Comparison of ENCODE assay signal across 13 cellular contexts in genomic region chr17:61997649-61998048, GRCh38.
A peak's percentile ranks its signal among the peaks of the same experiment; 100 is the strongest.
DNase-seq lines count a peak whose midpoint lies in the region; ATAC-seq and TF ChIP-seq lines count a peak whose summit lies in the region.
"Had no signal": no experiment of that assay in that cellular context is flagged by ENCODE, and none has a peak within 500 bp of the region (broad histone marks: within the 10 kb centered on the region; RNA-seq: fewer than 3 reads in every experiment).

No MANE protein-coding gene starts in this region.

- H3K9me3 ChIP-seq in fibroblast of lung (ENCODE audit: control insufficient read depth, insufficient read depth, low read depth, low read length), result no peaks in the 10 kb centered on the region
- H3K9me3 ChIP-seq: thoracic aorta had no signal

- H3K27me3 ChIP-seq in fibroblast of lung (ENCODE audit: control insufficient read depth, insufficient read depth, low read length), result no peaks in the 10 kb centered on the region

- H3K4me2 ChIP-seq in fibroblast of lung (ENCODE audit: extremely low read depth, insufficient read depth, low read length), result peak overlapping the region; percentile 1

- H3K36me3 Mint-ChIP-seq in nephron progenitor cell (ENCODE audit: low read depth), result peaks cover 46% of the 10 kb centered on the region

- no peak overlapping the region for H2AFZ ChIP-seq in fibroblast of lung (ENCODE audit: low read length)

- H4K20me1 ChIP-seq in fibroblast of lung (ENCODE audit: control insufficient read depth, extremely low read depth, insufficient read depth, low read length), result no peaks in the 10 kb centered on the region

- H3K4me1 ChIP-seq in fibroblast of lung (ENCODE audit: control insufficient read depth, extremely low read depth, insufficient read depth, low read length), result peaks cover 2% of the 10 kb centered on the region

- H3K79me2 ChIP-seq in fibroblast of lung (ENCODE audit: control insufficient read depth, insufficient read depth, low read length), result peaks cover 10% of the 10 kb centered on the region

- DNase-seq in GM03348 (ENCODE audit: low spot score) (peak; percentile 22), NCI-H774 (lab: John Stamatoyannopoulos, UW) (peak; percentile 30), fibroblast of lung (ENCODE audit: low read depth in 2 of 2) (peak; percentile 72 to 73), nephron progenitor cell (no peak), NCI-H1092 treated with DMSO at 0.1 percent for 48 hours (lab: John Stamatoyannopoulos, UW) (no peak), anterior cingulate cortex (lab: John Stamatoyannopoulos, UW) (no peak), NCI-H524 (lab: John Stamatoyannopoulos, UW) (no peak)
- DNase-seq: activated CD4-positive, alpha-beta T cell treated with anti-CD3 and anti-CD28 coated beads, Interleukin-2, amount 10 ng/mL, durations not matched to agents 24 days and 14 days; activated naive CD4-positive, alpha-beta T cell treated with Interleukin-2 at 50 U/mL for 16 hours; NCI-H446; posterior cingulate gyrus had no signal

- no peak overlapping the region for H3K27ac ChIP-seq in fibroblast of lung (ENCODE audit: insufficient read depth, low read length)
- H3K27ac ChIP-seq: thoracic aorta had no signal

- H3K27me3 Mint-ChIP-seq in nephron progenitor cell (ENCODE audit: low read depth, poor library complexity), result no peaks in the 10 kb centered on the region
- H3K27me3 Mint-ChIP-seq: activated CD4-positive, alpha-beta T cell treated with anti-CD3 and anti-CD28 coated beads, Interleukin-2, amount 10 ng/mL, durations not matched to agents 24 days and 14 days had no signal

- TF ChIP-seq CTCF in fibroblast of lung (conservative IDR thresholded peaks at IDR 0.05 in 1 of 2, IDR thresholded peaks at IDR 0.05 in 1 of 2; ENCODE audit: low read depth in 1 of 2, low read length in 2 of 2) (no peak), nephron progenitor cell (IDR thresholded peaks at IDR 0.05) (no peak)

- ATAC-seq in GM21576 (IDR thresholded peaks at IDR 0.05; ENCODE audit: unreplicated experiment), result no peak

- no peaks in the 10 kb centered on the region for H3K9me3 Mint-ChIP-seq in nephron progenitor cell
- H3K9me3 Mint-ChIP-seq: activated CD4-positive, alpha-beta T cell treated with anti-CD3 and anti-CD28 coated beads, Interleukin-2, amount 10 ng/mL, durations not matched to agents 24 days and 14 days had no signal

- no peak overlapping the region for H3K4me3 Mint-ChIP-seq in nephron progenitor cell
- H3K4me3 Mint-ChIP-seq: activated CD4-positive, alpha-beta T cell treated with anti-CD3 and anti-CD28 coated beads, Interleukin-2, amount 10 ng/mL, durations not matched to agents 24 days and 14 days had no signal

- H3K4me1 Mint-ChIP-seq in nephron progenitor cell, result peaks cover 6% of the 10 kb centered on the region

- H3K27ac Mint-ChIP-seq in nephron progenitor cell, result peak overlapping the region; percentile 69
- H3K27ac Mint-ChIP-seq: activated CD4-positive, alpha-beta T cell treated with anti-CD3 and anti-CD28 coated beads, Interleukin-2, amount 10 ng/mL, durations not matched to agents 24 days and 14 days had no signal

- no peak overlapping the region for H3K4me3 ChIP-seq in fibroblast of lung (replicated peaks in 1 of 4; ENCODE audit: control extremely low read depth in 1 of 4, insufficient read depth in 1 of 4, low read depth in 3 of 4, low read length in 4 of 4)
- H3K4me3 ChIP-seq: thoracic aorta had no signal

- no peak overlapping the region for H3K9ac ChIP-seq in fibroblast of lung (ENCODE audit: insufficient read depth, low read length)

- no peaks in the 10 kb centered on the region for H3K36me3 ChIP-seq in fibroblast of lung (ENCODE audit: control insufficient read depth, insufficient read depth, low read length)

Comparison
In these comparisons a context has a peak if more than half of its experiments do, and no peak if none do; other contexts are left out.
1. DNase-seq: peak in GM03348 (single experiment), NCI-H774 (single experiment) and fibroblast of lung (2 of 2); none in nephron progenitor cell (single experiment), NCI-H1092 treated with DMSO at 0.1 percent for 48 hours (single experiment), anterior cingulate cortex (0 of 58) and NCI-H524 (0 of 2).